11 cellular contexts compared by ENCODE assay signal in genomic region chr7:139940866-139941265, GRCh38.
"Had no signal": no experiment of that assay in that cellular context is flagged by ENCODE, and none has a peak within 500 bp of the region (broad histone marks: within the 10 kb centered on the region; RNA-seq: fewer than 3 reads in every experiment).

No MANE protein-coding gene starts in this region.

- DNase-seq: activated CD8-positive, alpha-beta memory T cell treated with anti-CD3 and anti-CD28 coated beads, Interleukin-2, amount 50 U/mL, for 48 hours; activated effector memory CD4-positive, alpha-beta T cell treated with Interleukin-2 at 50 U/mL for 16 hours; foreskin keratinocyte; psoas muscle; SIG-M5; spleen; stimulated activated CD4-positive, alpha-beta T cell treated with anti-CD3 and anti-CD28 coated beads, Interleukin-2, amount 100 ng/mL, for 24 hours; stomach; T-helper 17 cell had no signal

- H3K4me1 ChIP-seq: foreskin keratinocyte, psoas muscle had no signal

- H3K36me3 ChIP-seq: esophagus muscularis mucosa, stomach had no signal

- H3K27ac Mint-ChIP-seq: nephron, T-helper 17 cell had no signal

- H3K9me3 ChIP-seq: psoas muscle had no signal

- H3K27ac ChIP-seq: esophagus muscularis mucosa, foreskin keratinocyte, psoas muscle, spleen, stomach had no signal

- H3K4me3 ChIP-seq: esophagus muscularis mucosa, psoas muscle, spleen, stomach had no signal

- H3K27me3 ChIP-seq: esophagus muscularis mucosa, spleen, stomach had no signal

- H3K4me3 Mint-ChIP-seq: nephron, T-helper 17 cell had no signal
